Comparison of ENCODE assay signal across 13 cellular contexts in the genomic region with DNA sequence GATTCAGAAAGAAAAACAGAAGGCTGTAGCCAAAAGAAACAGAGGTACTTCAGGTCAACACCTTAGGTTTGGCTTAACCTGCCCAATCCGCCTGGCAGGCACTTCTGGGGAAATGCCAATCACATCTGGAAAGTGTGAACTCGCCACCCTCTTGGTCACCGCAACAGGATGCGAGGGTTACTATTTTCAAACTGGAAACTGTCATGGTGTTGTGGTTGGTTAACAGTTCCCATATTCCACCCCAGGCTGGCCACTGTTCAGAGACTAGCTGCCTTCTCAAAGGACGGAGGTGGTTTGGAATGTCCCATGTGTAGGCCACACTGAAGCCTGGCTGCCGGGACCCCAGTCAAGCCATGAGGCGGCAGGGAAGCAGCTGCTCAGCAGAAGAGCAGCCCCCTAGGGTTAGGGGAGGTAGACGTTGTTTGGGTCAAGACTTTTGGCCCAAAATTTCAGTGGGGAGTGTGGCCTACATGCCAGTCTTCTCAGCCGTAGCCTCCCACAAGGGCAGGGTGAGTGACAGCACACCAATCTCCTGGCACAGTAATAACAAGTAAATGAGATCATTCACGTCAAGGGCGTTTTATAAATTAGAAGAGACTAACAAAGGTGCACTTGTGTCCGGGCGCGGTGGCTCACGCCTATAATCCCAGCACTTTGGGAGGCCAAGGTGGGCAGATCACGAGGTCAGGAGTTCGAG. TPM values are rescaled to one million over a fixed set of nuclear protein-coding genes. Genes with fewer than 3 reads are reported as not detected.
DNase-seq lines count a peak whose midpoint lies in the region; ATAC-seq, FAIRE-seq and TF ChIP-seq lines count a peak whose summit lies in the region.
"Had no signal": no experiment of that assay in that cellular context is flagged by ENCODE, and none has a peak within 500 bp of the region (broad histone marks: within the 10 kb centered on the region; RNA-seq: fewer than 3 reads in every experiment).

No MANE protein-coding gene starts in this region.

- no peaks in the 10 kb centered on the region for H3K9me3 ChIP-seq in Karpas-422 (ENCODE audit: low read length)

- FAIRE-seq in GM12891 (lab: Jason Lieb, UNC): peak; percentile 91
- FAIRE-seq: bronchial epithelial cell, HepG2, small intestine had no signal

- H3K9me2 ChIP-seq in Karpas-422 (replicated peaks; ENCODE audit: insufficient read depth, low read length): no peaks in the 10 kb centered on the region

- H3K9ac ChIP-seq in Karpas-422 (ENCODE audit: low read length): no peak overlapping the region

- ATAC-seq in GM21786 (IDR thresholded peaks at IDR 0.05; ENCODE audit: unreplicated experiment) (peak; percentile 60), HG03196 (IDR thresholded peaks at IDR 0.05; ENCODE audit: unreplicated experiment) (no peak)
- ATAC-seq: HCT116, HepG2 had no signal

- TF ChIP-seq POLR2A in GM12891 (IDR thresholded peaks at IDR 0.05; ENCODE audit: low read depth, low read length): no peak

- H4K20me1 ChIP-seq in Karpas-422 (ENCODE audit: insufficient read depth, low read depth, low read length): no peaks in the 10 kb centered on the region

- DNase-seq in GM12891 (ENCODE audit: insufficient read length, low spot score) (no peak), UCSD-AML1 (lab: John Stamatoyannopoulos, UW; ENCODE audit: unreplicated experiment) (peak; percentile 75), posterior vena cava (ENCODE audit: low spot score) (peak; percentile 75), Karpas-422 (no peak), NCI-H1694 (lab: John Stamatoyannopoulos, UW) (no peak)
- DNase-seq in stimulated activated CD8-positive, alpha-beta memory T cell treated with anti-CD3 and anti-CD28 coated beads, Interleukin-4, amount 100 ng/mL, for 48 hours: no peak
- DNase-seq: NCI-H2227 treated with DMSO at 0.1 percent for 48 hours, small intestine had no signal

- H3K27me3 ChIP-seq in Karpas-422 (ENCODE audit: low read length): no peaks in the 10 kb centered on the region

- no peak overlapping the region for H3K27ac ChIP-seq in Karpas-422 (ENCODE audit: low read length)

- H2AFZ ChIP-seq in Karpas-422 (ENCODE audit: low read length): no peak overlapping the region

- H3K4me3 ChIP-seq in Karpas-422 (ENCODE audit: low read length): no peak overlapping the region

- intact Hi-C loops in posterior vena cava (cut with DNase I): loop anchor here in 1 of 2 donors (5.0 kb wide), 1 partner anchor 102 kb away; the partner anchor contains the start of gene ITGB5

- no peak overlapping the region for H3K4me2 ChIP-seq in Karpas-422 (ENCODE audit: low read depth, low read length, poor library complexity, severe bottlenecking)

- no peaks in the 10 kb centered on the region for H3K79me2 ChIP-seq in Karpas-422 (ENCODE audit: low read length)

- no peaks in the 10 kb centered on the region for H3K36me3 ChIP-seq in Karpas-422 (ENCODE audit: insufficient read depth, low read length)

- no peaks in the 10 kb centered on the region for H3K4me1 ChIP-seq in Karpas-422 (ENCODE audit: low read length)

TF ChIP-seq in GM12891, 5 proteins besides CTCF, POLR2A, EP300 and RAD21:
- TF ChIP-seq TAF1 (IDR thresholded peaks at IDR 0.05; ENCODE audit: low read depth, low read length): no peak
- 0 out of 2 replicates have a peak, but pooled peaks have one; percentile 6 for TF ChIP-seq SPI1 (IDR thresholded peaks at IDR 0.05; ENCODE audit: low read depth, low read length)

RNA-seq across cellular contexts. Expression of gene UMPS, which starts 54.6 kb away (rescaled TPM):
- polyA plus RNA-seq in GM12891 (2012; ENCODE audit: low read depth, missing spikeins): 25.9 TPM
- 10 to 100 TPM; 15.5 to 16.1 TPM for total RNA-seq in posterior vena cava
- total RNA-seq in Karpas-422 (2014; rRNA removed; shearing (Covaris generic); ENCODE audit: low replicate concordance): 17.4 and 30.2 TPM in 2 replicates

Comparison
In these comparisons a context has a peak if more than half of its experiments do, and no peak if none do; other contexts are left out.
1. DNase-seq: peak in UCSD-AML1 (single experiment) and posterior vena cava (single experiment); none in GM12891 (single experiment), Karpas-422 (single experiment), stimulated activated CD8-positive, alpha-beta memory T cell treated with anti-CD3 and anti-CD28 coated beads, Interleukin-4, amount 100 ng/mL, for 48 hours (single experiment) and NCI-H1694 (single experiment).